ENCODE assay signal across 15 cellular contexts in the genomic region with DNA sequence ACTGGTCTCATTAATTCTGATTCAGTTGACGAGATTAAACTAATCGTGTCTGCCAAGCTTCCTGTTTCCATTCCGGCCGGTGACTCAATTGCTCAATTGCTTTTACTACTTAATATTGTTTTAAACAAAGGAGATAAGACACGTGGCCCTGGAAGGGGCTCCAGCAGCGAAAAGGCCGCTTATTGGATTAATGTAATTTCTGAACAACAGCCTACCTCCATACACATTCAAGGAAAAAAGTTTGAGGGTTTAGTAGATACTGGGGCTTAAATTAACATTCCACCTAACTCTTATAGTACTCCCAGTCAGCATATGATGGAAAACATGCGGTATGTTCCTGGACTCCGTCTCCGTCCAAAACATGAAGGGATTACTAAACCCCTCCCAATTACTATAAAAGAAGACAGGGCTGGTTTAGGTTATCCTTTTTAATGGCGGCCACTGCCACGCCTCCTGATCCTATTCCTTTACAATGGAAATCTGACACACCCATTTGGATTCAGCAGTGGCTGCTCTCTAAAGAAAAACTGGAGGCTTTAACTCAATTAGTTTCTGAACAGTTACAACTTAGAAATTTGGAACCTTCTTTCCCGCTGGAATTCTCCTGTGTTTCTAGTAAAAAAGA. TPM values are rescaled to one million over a fixed set of nuclear protein-coding genes. Genes with fewer than 3 reads are reported as not detected.
A peak's percentile ranks its signal among the peaks of the same experiment; 100 is the strongest.
DNase-seq lines count a peak whose midpoint lies in the region; ATAC-seq and TF ChIP-seq lines count a peak whose summit lies in the region.
"Had no signal": no experiment of that assay in that cellular context is flagged by ENCODE, and none has a peak within 500 bp of the region (broad histone marks: within the 10 kb centered on the region; RNA-seq: fewer than 3 reads in every experiment).

No MANE protein-coding gene starts in this region.

- BruUV-seq in A673 (replicated peaks; lab: Mats Ljungman, UMichigan), result no TSS peak

- H3K4me1 ChIP-seq in A673 (ENCODE audit: insufficient read depth, low read length, poor library complexity, severe bottlenecking), result peaks cover 26% of the 10 kb centered on the region

- no peak for TF ChIP-seq CTCF in A673 (conservative IDR thresholded peaks at IDR 0.05; ENCODE audit: low read depth, low read length)

- peak overlapping the region; percentile 11 for H3K27ac ChIP-seq in A673 (ENCODE audit: low read depth, low read length, poor library complexity, severe bottlenecking)
- H3K27ac ChIP-seq: A549, KMS-11 had no signal

- no peaks in the 10 kb centered on the region for H3K36me3 ChIP-seq in A673 (ENCODE audit: insufficient read depth, low read length, poor library complexity, severe bottlenecking)

- POLR2A ChIA-PET in A673 (lab: Charles Lee; ENCODE audit: low non-redundant PET), result interaction anchor here (0.6 kb wide), 1 partner anchor 16 kb away, joined by 4 read pairs; no protein-coding TSS in a partner anchor

- no peaks in the 10 kb centered on the region for H3K27me3 ChIP-seq in A673 (replicated peaks; ENCODE audit: insufficient read depth, low read depth, low read length, poor library complexity)

- H3K9me3 ChIP-seq in A673 (ENCODE audit: low read depth, low read length, poor library complexity, severe bottlenecking), result peaks cover 4% of the 10 kb centered on the region
- H3K9me3 ChIP-seq: A549 had no signal

- CTCF ChIA-PET in A673 (lab: Charles Lee), result no interaction called here

- no peak overlapping the region for H3K4me3 ChIP-seq in A673 (ENCODE audit: low read depth, low read length, poor library complexity, severe bottlenecking)
- H3K4me3 ChIP-seq: A549 had no signal

- intact Hi-C loops in A673 (cut with micrococcal nuclease; ENCODE audit: unreplicated experiment), result no loop called here

- ATAC-seq in HG03457 (IDR thresholded peaks at IDR 0.05; ENCODE audit: unreplicated experiment), result no peak
- ATAC-seq: A549 had no signal

- peak; percentile 92 for DNase-seq in A673 (ENCODE audit: low spot score)
- peak; percentile 45 for DNase-seq in DMS53 treated with DMSO at 0.1 percent for 48 hours (lab: John Stamatoyannopoulos, UW; ENCODE audit: unreplicated experiment)
- DNase-seq in amniotic epithelial cell (ENCODE audit: low read depth), result peak; percentile 23
- DNase-seq in lung microvascular endothelial cell (ENCODE audit: low read depth in 2 of 2), result peak; percentile 51 to 52
- DNase-seq in NCI-H345 (lab: John Stamatoyannopoulos, UW), result no peak
- DNase-seq in NCI-H2029 (lab: John Stamatoyannopoulos, UW), result no peak
- DNase-seq in stimulated activated CD8-positive, alpha-beta memory T cell treated with anti-CD3 and anti-CD28 coated beads, Interleukin-4, amount 100 ng/mL, for 48 hours, result no peak
- DNase-seq: CD4-positive, alpha-beta memory T cell; NCI-H1092 treated with DMSO at 0.1 percent for 48 hours; NCI-H1694; NCI-H446 treated with DMSO at 0.1 percent for 48 hours; SHP77 treated with DMSO at 0.1 percent for 48 hours had no signal

RNA-seq across cellular contexts. Expression of a gene that starts 27.1 kb away (rescaled TPM):
- 19.1 and 20.6 TPM in 2 replicates for total RNA-seq in A673 (2021)
- total RNA-seq in lung microvascular endothelial cell, result 13.9 and 15.7 TPM in 2 replicates

Comparison
In these comparisons a context has a peak if more than half of its experiments do, and no peak if none do; other contexts are left out.
1. DNase-seq: peak in A673 (single experiment), DMS53 treated with DMSO at 0.1 percent for 48 hours (single experiment), amniotic epithelial cell (single experiment) and lung microvascular endothelial cell (2 of 2); none in NCI-H345 (single experiment), NCI-H2029 (single experiment) and stimulated activated CD8-positive, alpha-beta memory T cell treated with anti-CD3 and anti-CD28 coated beads, Interleukin-4, amount 100 ng/mL, for 48 hours (single experiment).